In the genomic region with DNA sequence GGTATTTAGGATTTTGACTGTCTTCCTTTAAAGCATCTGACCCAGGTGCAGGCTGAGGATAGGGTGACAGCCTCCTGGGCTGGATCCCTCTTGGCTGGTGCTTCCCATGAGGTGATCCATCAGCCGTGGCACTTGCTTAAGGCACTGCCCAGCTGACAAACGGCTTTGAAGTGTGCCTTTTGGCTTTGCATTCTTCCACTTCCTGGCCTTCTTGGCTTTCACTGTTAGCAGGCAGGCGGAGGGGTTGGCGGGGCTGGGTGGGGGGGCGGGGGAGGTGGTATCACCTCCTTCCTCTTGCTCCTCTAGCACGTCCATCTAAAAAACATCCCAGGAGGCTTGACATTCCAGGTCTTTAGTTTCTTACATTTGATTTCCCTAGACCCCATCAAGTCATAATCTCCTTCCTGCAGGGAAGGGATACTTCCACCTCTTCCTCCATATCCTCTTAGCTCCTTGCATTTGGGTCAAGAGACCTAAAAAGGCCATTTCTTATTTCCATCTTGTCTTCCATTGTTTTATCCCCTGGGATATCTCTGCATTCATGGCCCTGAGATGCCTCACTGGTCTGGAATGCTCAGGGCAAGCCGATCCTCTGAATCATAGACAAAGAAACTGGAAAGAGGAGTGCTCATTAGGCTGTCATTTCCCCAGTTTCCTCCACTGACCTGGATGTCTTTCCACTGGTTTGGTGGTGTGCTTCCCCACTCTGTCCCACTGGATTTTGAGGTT, we compare ENCODE assay signal across 12 cellular contexts. TPM values are rescaled to one million over a fixed set of nuclear protein-coding genes. Genes with fewer than 3 reads are reported as not detected.
DNase-seq lines count a peak whose midpoint lies in the region; FAIRE-seq and TF ChIP-seq lines count a peak whose summit lies in the region.
"Had no signal": no experiment of that assay in that cellular context is flagged by ENCODE, and none has a peak within 500 bp of the region (broad histone marks: within the 10 kb centered on the region; RNA-seq: fewer than 3 reads in every experiment).

No MANE protein-coding gene starts in this region.

- H3F3A ChIP-seq in PC-9 (ENCODE audit: insufficient read depth, low read depth) (peaks cover 25% of the 10 kb centered on the region), MM.1S (ENCODE audit: insufficient read depth, low read length) (no peaks in the 10 kb centered on the region)

- H2AFZ ChIP-seq in PC-9 (no peak overlapping the region), osteoblast (ENCODE audit: low read length) (no peak overlapping the region), MM.1S (ENCODE audit: low read length) (no peak overlapping the region)

- CTCF ChIA-PET in PC-9 (lab: Charles Lee), result interaction anchor here (0.6 to 0.7 kb wide), 2 partner anchors 31 to 52 kb away, joined by 3 to 5 read pairs; no protein-coding TSS in a partner anchor

- H3K36me3 ChIP-seq in PC-9 (ENCODE audit: low read depth), result no peaks in the 10 kb centered on the region
- no peaks in the 10 kb centered on the region for H3K36me3 ChIP-seq in osteoblast (ENCODE audit: insufficient read depth, low read length)
- H3K36me3 ChIP-seq in MM.1S (replicated peaks; ENCODE audit: insufficient read depth, low read length), result no peaks in the 10 kb centered on the region
- H3K36me3 ChIP-seq in effector memory CD4-positive, alpha-beta T cell (ENCODE audit: control insufficient read depth, insufficient read depth, low read length), result no peaks in the 10 kb centered on the region
- H3K36me3 ChIP-seq: neutrophil had no signal

- H3K4me2 ChIP-seq in PC-9 (peak overlapping the region; percentile 67), osteoblast (ENCODE audit: insufficient read depth, low read length) (peak overlapping the region; percentile 11), MM.1S (ENCODE audit: low read depth, low read length) (no peak overlapping the region)

- H3K27me3 ChIP-seq in PC-9 (ENCODE audit: insufficient read depth, low read depth), result no peaks in the 10 kb centered on the region
- H3K27me3 ChIP-seq in osteoblast (ENCODE audit: insufficient read depth, low read length), result no peaks in the 10 kb centered on the region
- no peaks in the 10 kb centered on the region for H3K27me3 ChIP-seq in MM.1S (replicated peaks; ENCODE audit: insufficient read depth, low read length)
- H3K27me3 ChIP-seq in effector memory CD4-positive, alpha-beta T cell (replicated peaks; ENCODE audit: control insufficient read depth, insufficient read depth, low read length, poor library complexity, severe bottlenecking), result no peaks in the 10 kb centered on the region
- H3K27me3 ChIP-seq: neutrophil had no signal

- POLR2A ChIA-PET in PC-9 (lab: Charles Lee; ENCODE audit: unreplicated experiment), result no interaction called here

- BruUV-seq in PC-9 (replicated peaks; lab: Mats Ljungman, UMichigan), result no TSS peak

- H3K9ac ChIP-seq in MM.1S (ENCODE audit: low read length), result no peak overlapping the region

- peaks cover 27% of the 10 kb centered on the region for H3K4me1 ChIP-seq in PC-9 (replicated peaks; ENCODE audit: insufficient read depth)
- peaks cover 25% of the 10 kb centered on the region for H3K4me1 ChIP-seq in osteoblast (ENCODE audit: insufficient read depth, low read length)
- H3K4me1 ChIP-seq in MM.1S (ENCODE audit: low read length), result no peaks in the 10 kb centered on the region
- no peaks in the 10 kb centered on the region for H3K4me1 ChIP-seq in effector memory CD4-positive, alpha-beta T cell (ENCODE audit: control insufficient read depth, insufficient read depth, low read length, poor library complexity, severe bottlenecking)

- H3K9me3 ChIP-seq in PC-9 (ENCODE audit: insufficient read depth, low read depth) (peaks cover 7% of the 10 kb centered on the region), osteoblast (ENCODE audit: low read depth, low read length) (no peaks in the 10 kb centered on the region), MM.1S (replicated peaks; ENCODE audit: insufficient read depth, low read length) (no peaks in the 10 kb centered on the region)
- no peaks in the 10 kb centered on the region for H3K9me3 ChIP-seq in effector memory CD4-positive, alpha-beta T cell (ENCODE audit: control insufficient read depth, low read length)
- H3K9me3 ChIP-seq: neutrophil had no signal

- H3K4me3 ChIP-seq in PC-9, result no peak overlapping the region
- no peak overlapping the region for H3K4me3 ChIP-seq in epithelial cell of proximal tubule (ENCODE audit: low read depth, low read length)
- no peak overlapping the region for H3K4me3 ChIP-seq in osteoblast (ENCODE audit: insufficient read depth, low read length)
- H3K4me3 ChIP-seq in MM.1S (ENCODE audit: low read length), result no peak overlapping the region
- no peak overlapping the region for H3K4me3 ChIP-seq in effector memory CD4-positive, alpha-beta T cell (ENCODE audit: insufficient read depth, low read depth, low read length, poor library complexity, severe bottlenecking)

- H4K20me1 ChIP-seq in PC-9 (ENCODE audit: insufficient read depth), result no peaks in the 10 kb centered on the region
- H4K20me1 ChIP-seq in osteoblast (ENCODE audit: insufficient read depth, low read length), result no peaks in the 10 kb centered on the region
- H4K20me1 ChIP-seq in MM.1S (ENCODE audit: insufficient read depth, low read length), result no peaks in the 10 kb centered on the region

- no peaks in the 10 kb centered on the region for H3K9me2 ChIP-seq in PC-9 (ENCODE audit: insufficient read depth)
- no peaks in the 10 kb centered on the region for H3K9me2 ChIP-seq in MM.1S (replicated peaks; ENCODE audit: insufficient read depth, low read length)

- H3K79me2 ChIP-seq in PC-9 (ENCODE audit: low read depth) (no peaks in the 10 kb centered on the region), osteoblast (ENCODE audit: insufficient read depth, low read length) (no peaks in the 10 kb centered on the region), MM.1S (ENCODE audit: low read length) (no peaks in the 10 kb centered on the region)

- peak; percentile 69 to 84 for DNase-seq in PC-9
- DNase-seq in epithelial cell of proximal tubule (ENCODE audit: low read depth), result peak; percentile 42
- no peak for DNase-seq in osteoblast (ENCODE audit: insufficient read length, low spot score, missing footprints)
- DNase-seq in MM.1S, result no peak
- DNase-seq in activated gamma-delta T cell (lab: John Stamatoyannopoulos, UW), result no peak
- no peak for DNase-seq in G401 (ENCODE audit: low spot score)
- no peak for DNase-seq in effector memory CD4-positive, alpha-beta T cell
- DNase-seq: activated T-cell treated with anti-CD3 and anti-CD28 coated beads for 4 hours, erythroblast, NCI-H1048 had no signal

- intact Hi-C loops in PC-9 (cut with micrococcal nuclease; ENCODE audit: unreplicated experiment), result no loop called here

- peak overlapping the region; percentile 56 for H3K27ac ChIP-seq in PC-9
- peak overlapping the region; percentile 30 for H3K27ac ChIP-seq in osteoblast (ENCODE audit: low read depth, low read length)
- H3K27ac ChIP-seq in MM.1S (ENCODE audit: low read length), result no peak overlapping the region
- no peak overlapping the region for H3K27ac ChIP-seq in effector memory CD4-positive, alpha-beta T cell (ENCODE audit: insufficient read depth, low read length, poor library complexity, severe bottlenecking)
- H3K27ac ChIP-seq: neutrophil had no signal

- in situ Hi-C loops in G401 (cut with HindIII; ENCODE audit: low sequenced_read_pairs), result no loop called here

- TF ChIP-seq CTCF in PC-9 (conservative IDR thresholded peaks at IDR 0.05) (no peak), epithelial cell of proximal tubule (conservative IDR thresholded peaks at IDR 0.05; ENCODE audit: low read depth, low read length) (no peak), osteoblast (IDR thresholded peaks at IDR 0.05; ENCODE audit: extremely low read depth, low read depth, low read length) (no peak), MM.1S (IDR thresholded peaks at IDR 0.05; ENCODE audit: low read length) (no peak)

- peak; percentile 62 for FAIRE-seq in G401.6 (lab: Jason Lieb, UNC)

RNA-seq across cellular contexts. Expression of gene APLN, which starts 11.3 kb away (rescaled TPM):
- 0.13 TPM in 2 replicates for total RNA-seq in PC-9 (2021)
- total RNA-seq in epithelial cell of proximal tubule, result 0.36 and 1.8 TPM in 2 replicates
- total RNA-seq in osteoblast, result 0.29 and 0.72 TPM in 2 replicates
- total RNA-seq in G401 (2014; rRNA removed; shearing (Covaris generic)), result not detected in 2 replicates

Comparison
In these comparisons a context has a peak if more than half of its experiments do, and no peak if none do; other contexts are left out.
1. DNase-seq: peak in PC-9 (2 of 2) and epithelial cell of proximal tubule (single experiment); none in osteoblast (single experiment), MM.1S (single experiment), activated gamma-delta T cell (single experiment), G401 (single experiment) and effector memory CD4-positive, alpha-beta T cell (0 of 3).
2. H3K27ac ChIP-seq: peak in PC-9 (single experiment) and osteoblast (single experiment); none in MM.1S (single experiment) and effector memory CD4-positive, alpha-beta T cell (single experiment).